17 cellular contexts compared by ENCODE assay signal in the genomic region with DNA sequence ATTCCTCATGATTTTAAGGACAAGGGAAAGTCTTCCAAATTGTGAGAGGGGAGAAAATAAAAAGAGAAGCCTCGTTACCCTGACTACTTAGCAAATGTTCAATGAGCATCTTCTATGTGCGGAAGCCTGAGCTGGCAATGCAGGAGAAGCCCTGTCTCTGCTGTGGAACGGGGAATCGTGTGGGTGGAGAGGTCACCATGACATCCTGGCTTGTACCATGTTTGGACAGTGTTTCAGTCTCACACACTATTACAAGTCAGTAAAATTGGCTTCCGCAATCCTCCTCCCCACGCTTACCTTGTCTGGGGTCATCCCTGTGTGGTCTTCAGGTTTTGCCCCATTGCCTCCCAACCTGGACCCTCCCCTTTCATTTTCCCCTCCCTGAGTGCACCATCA.
A peak's percentile ranks its signal among the peaks of the same experiment; 100 is the strongest.
DNase-seq lines count a peak whose midpoint lies in the region; ATAC-seq and TF ChIP-seq lines count a peak whose summit lies in the region.
"Had no signal": no experiment of that assay in that cellular context is flagged by ENCODE, and none has a peak within 500 bp of the region (broad histone marks: within the 10 kb centered on the region; RNA-seq: fewer than 3 reads in every experiment).

No MANE protein-coding gene starts in this region.

- no peak overlapping the region for H2AFZ ChIP-seq in neural cell (ENCODE audit: low read depth, low read length)

- H3K27me3 ChIP-seq in neural cell (ENCODE audit: insufficient read depth, low read depth, low read length), result no peaks in the 10 kb centered on the region
- no peaks in the 10 kb centered on the region for H3K27me3 ChIP-seq in skeletal muscle tissue (ENCODE audit: control insufficient read depth in 3 of 3, insufficient read depth in 3 of 3, low read length in 3 of 3)

- H3K27ac ChIP-seq in neural cell (ENCODE audit: low read length) (peak overlapping the region; percentile 31), skeletal muscle tissue (ENCODE audit: low read depth, low read length) (peak overlapping the region; percentile 81)

- no peaks in the 10 kb centered on the region for H3K36me3 Mint-ChIP-seq in natural killer cell treated with Interleukin-12 subunit alpha and Interleukin-12 subunit beta and Interleukin-15 and Interleukin-18, amount 100 ng/mL, for 72 hours
- H3K36me3 Mint-ChIP-seq in natural killer cell, result no peaks in the 10 kb centered on the region
- H3K36me3 Mint-ChIP-seq: CD14-positive monocyte; CD8-positive, alpha-beta T cell had no signal

- H4K20me1 ChIP-seq in neural cell (ENCODE audit: insufficient read depth), result no peaks in the 10 kb centered on the region

- no peak for ATAC-seq in natural killer cell treated with Interleukin-12 subunit alpha and Interleukin-12 subunit beta and Interleukin-15 and Interleukin-18, amount 100 ng/mL, for 72 hours
- ATAC-seq in natural killer cell (no peak), Right ventricle myocardium inferior (no peak)
- ATAC-seq: CD8-positive, alpha-beta T cell; HepG2 had no signal

- no peaks in the 10 kb centered on the region for H3K9me3 Mint-ChIP-seq in natural killer cell treated with Interleukin-12 subunit alpha and Interleukin-12 subunit beta and Interleukin-15 and Interleukin-18, amount 100 ng/mL, for 72 hours
- no peaks in the 10 kb centered on the region for H3K9me3 Mint-ChIP-seq in natural killer cell
- H3K9me3 Mint-ChIP-seq: CD8-positive, alpha-beta T cell; HFFc6 had no signal

- H3K4me1 Mint-ChIP-seq in natural killer cell treated with Interleukin-12 subunit alpha and Interleukin-12 subunit beta and Interleukin-15 and Interleukin-18, amount 100 ng/mL, for 72 hours (ENCODE audit: low read depth in 2 of 2), result peaks cover 17 to 25% of the 10 kb centered on the region in 2 donors
- H3K4me1 Mint-ChIP-seq in natural killer cell, result peaks cover 16 to 18% of the 10 kb centered on the region in 2 donors

- H3K4me3 Mint-ChIP-seq in natural killer cell treated with Interleukin-12 subunit alpha and Interleukin-12 subunit beta and Interleukin-15 and Interleukin-18, amount 100 ng/mL, for 72 hours, result peak overlapping the region; percentile 13
- H3K4me3 Mint-ChIP-seq in natural killer cell, result no peak overlapping the region
- H3K4me3 Mint-ChIP-seq: CD14-positive monocyte; CD8-positive, alpha-beta T cell; HFFc6 had no signal

- no peak for DNase-seq in natural killer cell treated with Interleukin-12 subunit alpha and Interleukin-12 subunit beta and Interleukin-15 and Interleukin-18, amount 100 ng/mL, for 72 hours (ENCODE audit: low spot score)
- DNase-seq in natural killer cell (no peak), Kasumi-1 (lab: John Stamatoyannopoulos, UW) (no peak), Right ventricle myocardium inferior (ENCODE audit: missing footprints) (no peak), ureter (ENCODE audit: low spot score) (no peak), NOMO-1 (lab: John Stamatoyannopoulos, UW; ENCODE audit: unreplicated experiment in 2 of 2) (no peak)
- DNase-seq: CD8-positive, alpha-beta T cell; COR-L47; DMS153; DMS79 treated with DMSO at 0.1 percent for 48 hours; EL; HCEC 1CT; HFFc6 had no signal

- H3K4me3 ChIP-seq in neural cell (ENCODE audit: low read length), result no peak overlapping the region
- no peak overlapping the region for H3K4me3 ChIP-seq in skeletal muscle tissue (ENCODE audit: low read length in 3 of 3)

- H3K79me2 ChIP-seq in neural cell (replicated peaks; ENCODE audit: insufficient read depth, low read length), result no peaks in the 10 kb centered on the region

- intact Hi-C loops in natural killer cell (cut with micrococcal nuclease) (no loop called here), Right ventricle myocardium inferior (cut with DNase I) (no loop called here)

- no peaks in the 10 kb centered on the region for H3K9me2 ChIP-seq in neural cell (ENCODE audit: insufficient read depth, low read length)

- no peaks in the 10 kb centered on the region for H3F3A ChIP-seq in neural cell (ENCODE audit: insufficient read depth, low read length, poor library complexity, severe bottlenecking)

- no peaks in the 10 kb centered on the region for H3K9me3 ChIP-seq in neural cell (ENCODE audit: low read length)
- no peaks in the 10 kb centered on the region for H3K9me3 ChIP-seq in skeletal muscle tissue (ENCODE audit: control insufficient read depth in 3 of 3, low read length in 3 of 3)

- H3K36me3 ChIP-seq in neural cell (ENCODE audit: insufficient read depth, low read length) (no peaks in the 10 kb centered on the region), skeletal muscle tissue (ENCODE audit: control insufficient read depth in 3 of 3, insufficient read depth in 3 of 3, low read length in 3 of 3) (no peaks in the 10 kb centered on the region)

- peaks cover 3 to 28% (median 20%) of the 10 kb centered on the region in 3 donors for H3K4me1 ChIP-seq in skeletal muscle tissue (ENCODE audit: control insufficient read depth in 3 of 3, insufficient read depth in 3 of 3, low read length in 3 of 3)

- peaks cover 0 to 4% of the 10 kb centered on the region in 2 donors for H3K27me3 Mint-ChIP-seq in natural killer cell treated with Interleukin-12 subunit alpha and Interleukin-12 subunit beta and Interleukin-15 and Interleukin-18, amount 100 ng/mL, for 72 hours
- no peaks in the 10 kb centered on the region for H3K27me3 Mint-ChIP-seq in natural killer cell (ENCODE audit: low read depth in 2 of 2)

- H3K27ac Mint-ChIP-seq in natural killer cell treated with Interleukin-12 subunit alpha and Interleukin-12 subunit beta and Interleukin-15 and Interleukin-18, amount 100 ng/mL, for 72 hours, result no peak overlapping the region
- no peak overlapping the region for H3K27ac Mint-ChIP-seq in natural killer cell
- H3K27ac Mint-ChIP-seq: CD14-positive monocyte; CD8-positive, alpha-beta T cell; HFFc6 had no signal

- H3K9ac ChIP-seq in neural cell (ENCODE audit: low read length) (no peak overlapping the region), skeletal muscle tissue (ENCODE audit: low read depth in 1 of 3, low read length in 3 of 3) (peak overlapping the region in 2 of 3 donors; percentile 58 to 62)

- TF ChIP-seq CTCF in natural killer cell (IDR thresholded peaks at IDR 0.05), result no peak
- no peak for TF ChIP-seq CTCF in neural cell (IDR thresholded peaks at IDR 0.05; ENCODE audit: poor library complexity, severe bottlenecking)

- no peak for TF ChIP-seq EP300 in neural cell (conservative IDR thresholded peaks at IDR 0.05; ENCODE audit: poor library complexity, severe bottlenecking)

- H3K4me2 ChIP-seq in neural cell (ENCODE audit: low read length), result no peak overlapping the region

- TF ChIP-seq RAD21 in neural cell (conservative IDR thresholded peaks at IDR 0.05), result no peak

TF ChIP-seq in neural cell, 6 proteins besides CTCF, POLR2A, EP300 and RAD21:
- no peak for TF ChIP-seq MXI1 (conservative IDR thresholded peaks at IDR 0.05; ENCODE audit: poor library complexity, severe bottlenecking)
- no peak for TF ChIP-seq TAF1 (IDR thresholded peaks at IDR 0.05; ENCODE audit: low read depth)
- no peak for TF ChIP-seq SMC3 (conservative IDR thresholded peaks at IDR 0.05; ENCODE audit: poor library complexity)
- no peak for TF ChIP-seq POLR2AphosphoS5 (IDR thresholded peaks at IDR 0.05)
- TF ChIP-seq, protein P1, sequence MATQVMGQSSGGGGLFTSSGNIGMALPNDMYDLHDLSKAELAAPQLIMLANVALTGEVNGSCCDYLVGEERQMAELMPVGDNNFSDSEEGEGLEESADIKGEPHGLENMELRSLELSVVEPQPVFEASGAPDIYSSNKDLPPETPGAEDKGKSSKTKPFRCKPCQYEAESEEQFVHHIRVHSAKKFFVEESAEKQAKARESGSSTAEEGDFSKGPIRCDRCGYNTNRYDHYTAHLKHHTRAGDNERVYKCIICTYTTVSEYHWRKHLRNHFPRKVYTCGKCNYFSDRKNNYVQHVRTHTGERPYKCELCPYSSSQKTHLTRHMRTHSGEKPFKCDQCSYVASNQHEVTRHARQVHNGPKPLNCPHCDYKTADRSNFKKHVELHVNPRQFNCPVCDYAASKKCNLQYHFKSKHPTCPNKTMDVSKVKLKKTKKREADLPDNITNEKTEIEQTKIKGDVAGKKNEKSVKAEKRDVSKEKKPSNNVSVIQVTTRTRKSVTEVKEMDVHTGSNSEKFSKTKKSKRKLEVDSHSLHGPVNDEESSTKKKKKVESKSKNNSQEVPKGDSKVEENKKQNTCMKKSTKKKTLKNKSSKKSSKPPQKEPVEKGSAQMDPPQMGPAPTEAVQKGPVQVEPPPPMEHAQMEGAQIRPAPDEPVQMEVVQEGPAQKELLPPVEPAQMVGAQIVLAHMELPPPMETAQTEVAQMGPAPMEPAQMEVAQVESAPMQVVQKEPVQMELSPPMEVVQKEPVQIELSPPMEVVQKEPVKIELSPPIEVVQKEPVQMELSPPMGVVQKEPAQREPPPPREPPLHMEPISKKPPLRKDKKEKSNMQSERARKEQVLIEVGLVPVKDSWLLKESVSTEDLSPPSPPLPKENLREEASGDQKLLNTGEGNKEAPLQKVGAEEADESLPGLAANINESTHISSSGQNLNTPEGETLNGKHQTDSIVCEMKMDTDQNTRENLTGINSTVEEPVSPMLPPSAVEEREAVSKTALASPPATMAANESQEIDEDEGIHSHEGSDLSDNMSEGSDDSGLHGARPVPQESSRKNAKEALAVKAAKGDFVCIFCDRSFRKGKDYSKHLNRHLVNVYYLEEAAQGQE (IDR thresholded peaks at IDR 0.05; ENCODE audit: borderline replicate concordance), result no peak
- no peak for TF ChIP-seq EZH2 (IDR thresholded peaks at IDR 0.05; ENCODE audit: borderline replicate concordance, insufficient read depth, low read length, poor library complexity, severe bottlenecking)
